Comparison of ENCODE assay signal across 22 cellular contexts in genomic region chr6:56787209-56787608, GRCh38.
"Had no signal": no experiment of that assay in that cellular context is flagged by ENCODE, and none has a peak within 500 bp of the region (broad histone marks: within the 10 kb centered on the region; RNA-seq: fewer than 3 reads in every experiment).

No MANE protein-coding gene starts in this region.

- H3K4me3 ChIP-seq: gastroesophageal sphincter, left ventricle myocardium inferior, lung, skin epidermis, stomach, thoracic aorta, transverse colon had no signal

- H3K4me1 Mint-ChIP-seq: immature natural killer cell; naive thymus-derived CD4-positive, alpha-beta T cell had no signal

- ATAC-seq: esophagus mucosa; gastroesophageal sphincter; left cardiac atrium; naive thymus-derived CD4-positive, alpha-beta T cell; sciatic nerve had no signal

- DNase-seq: effector memory CD4-positive, alpha-beta T cell; foreskin fibroblast; glutamatergic neuron; immature natural killer cell; kidney; left cardiac atrium; left ventricle myocardium inferior; mesendoderm; naive thymus-derived CD4-positive, alpha-beta T cell; posterior cingulate gyrus; stimulated activated CD4-positive, alpha-beta T cell treated with anti-CD3 and anti-CD28 coated beads, Interleukin-12 subunit alpha, Interleukin-12 subunit beta, amount 100 ng/mL, for 4 hours; stimulated activated naive CD4-positive, alpha-beta T cell; stomach; substantia nigra; transverse colon had no signal

- H3K27me3 ChIP-seq: gastroesophageal sphincter, neutrophil, stomach, transverse colon had no signal

- H3K36me3 ChIP-seq: gastroesophageal sphincter, neutrophil, stomach, thoracic aorta, transverse colon had no signal

- H3K27ac Mint-ChIP-seq: immature natural killer cell; naive thymus-derived CD4-positive, alpha-beta T cell had no signal

- H3K4me3 Mint-ChIP-seq: immature natural killer cell; naive thymus-derived CD4-positive, alpha-beta T cell had no signal

- H3K27ac ChIP-seq: gastroesophageal sphincter, left ventricle myocardium inferior, neutrophil, skin epidermis, stomach, thoracic aorta, transverse colon had no signal
